ENCODE assay signal across 24 cellular contexts in genomic region chr20:8205996-8206395, GRCh38.
"Had no signal": no experiment of that assay in that cellular context is flagged by ENCODE, and none has a peak within 500 bp of the region (broad histone marks: within the 10 kb centered on the region; RNA-seq: fewer than 3 reads in every experiment).

No MANE protein-coding gene starts in this region.

- H3K9me3 ChIP-seq: ascending aorta, body of pancreas had no signal

- H3K36me3 ChIP-seq: ascending aorta, cardiac muscle cell had no signal

- DNase-seq: activated B cell treated with CpG ODN at 0.5 μM for 24 hours; activated CD4-positive, alpha-beta T cell treated with anti-CD3 and anti-CD28 coated beads for 1 hour; activated CD4-positive, alpha-beta T cell treated with anti-CD3 and anti-CD28 coated beads, Interleukin-2, amount 10 ng/mL, durations not matched to agents 24 days and 14 days; activated CD4-positive, alpha-beta T cell treated with anti-CD3 and anti-CD28 coated beads, Interleukin-2, amount 50 U/mL, for 48 hours; activated CD8-positive, alpha-beta memory T cell treated with anti-CD3 and anti-CD28 coated beads, Interleukin-2, amount 10 ng/mL, durations not matched to agents 7 days and 5 days; activated effector memory CD4-positive, alpha-beta T cell treated with Interleukin-2 at 50 U/mL for 16 hours; activated naive CD4-positive, alpha-beta T cell; activated naive CD8-positive, alpha-beta T cell treated with anti-CD3 and anti-CD28 coated beads, Interleukin-2, amount 50 U/mL, for 24 hours; activated T-cell treated with anti-CD3 and anti-CD28 coated beads, Interleukin-2, amount 50 U/mL, for 24 hours; amniotic stem cell; body of pancreas; Kasumi-1; NCI-H1092; NCI-H1417; NCI-H1930; NCI-H2171; NCI-H2227 treated with DMSO at 0.1 percent for 48 hours; NCI-H446 treated with DMSO at 0.1 percent for 48 hours; NCI-H526 treated with DMSO at 0.1 percent for 48 hours; NCI-H82; Right ventricle myocardium superior had no signal

- H3K4me1 ChIP-seq: ascending aorta, body of pancreas had no signal

- H3K27me3 ChIP-seq: ascending aorta, body of pancreas, cardiac muscle cell had no signal

- H3K4me3 ChIP-seq: ascending aorta, body of pancreas, cardiac muscle cell had no signal

- H3K27ac ChIP-seq: ascending aorta, body of pancreas, cardiac muscle cell, RWPE1 had no signal
